8 cellular contexts compared by ENCODE assay signal in the genomic region with DNA sequence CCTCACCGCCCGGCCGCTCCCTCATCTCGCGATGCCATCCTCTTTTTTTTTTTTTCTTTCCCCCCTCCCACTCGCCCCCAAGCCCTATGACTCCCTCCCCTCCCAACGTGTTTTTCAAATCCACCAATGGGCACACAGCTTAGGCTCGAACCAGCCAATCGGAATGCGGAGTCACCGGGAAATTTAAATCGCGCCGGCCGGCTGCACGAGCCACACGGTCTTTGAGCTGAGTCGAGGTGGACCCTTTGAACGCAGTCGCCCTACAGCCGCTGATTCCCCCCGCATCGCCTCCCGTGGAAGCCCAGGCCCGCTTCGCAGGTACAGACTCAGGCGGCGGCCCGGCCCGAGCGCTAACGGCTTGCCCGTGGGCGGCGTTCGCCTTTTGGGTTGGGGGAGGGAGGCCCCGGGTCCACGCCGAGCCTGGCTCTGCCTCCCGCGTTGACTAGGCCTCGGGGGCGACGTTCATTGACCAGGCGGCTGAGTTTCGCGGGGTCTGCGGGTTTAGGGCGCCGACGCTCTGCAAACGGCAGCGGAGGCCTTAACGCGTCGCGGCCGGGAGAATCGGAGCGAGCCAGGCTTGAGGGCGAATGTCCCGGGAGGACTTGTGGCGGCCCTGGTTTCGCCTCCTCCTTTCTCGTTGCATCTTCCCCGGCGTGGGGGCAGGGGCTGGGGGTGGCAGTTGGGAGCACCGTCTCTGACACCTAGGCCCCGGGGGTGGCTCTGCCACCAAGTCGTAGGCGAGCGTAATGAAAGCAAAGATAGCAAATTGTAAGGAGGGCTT. TPM values are rescaled to one million over a fixed set of nuclear protein-coding genes. Genes with fewer than 3 reads are reported as not detected.
DNase-seq lines count a peak whose midpoint lies in the region; ATAC-seq and TF ChIP-seq lines count a peak whose summit lies in the region.

A gene (plus strand): TSS at position 213 of the 781 bp plus-strand sequence. CDS start 1,398 bp downstream, outside the sequence.

- peak within 1 kb of the TSS; percentile 94 for H3K4me3 Mint-ChIP-seq in type B pancreatic cell

- H3K9me3 Mint-ChIP-seq in type B pancreatic cell = no peaks in the 10 kb centered on the region

- ATAC-seq in GM18498 (IDR thresholded peaks at IDR 0.05; ENCODE audit: unreplicated experiment) (peak; percentile 94), HG02885 (IDR thresholded peaks at IDR 0.05; ENCODE audit: poor library complexity, unreplicated experiment) (peak; percentile 93), left cardiac atrium (peak; percentile 98)

- intact Hi-C loops in T-helper 1 cell treated with Interleukin-12 subunit alpha and Interleukin-12 subunit beta and Interleukin-4 antibody, amounts not matched to agents 30 ng/mL and 1 ng/mL, for 36 hours (cut with micrococcal nuclease) = loop anchor here (1.0 to 5.0 kb wide), 12 partner anchors 15 to 668 kb away; a partner anchor contains a TSS
- intact Hi-C loops in left cardiac atrium (cut with DNase I) (loop anchor here in 1 of 2 donors (5.0 kb wide), 1 partner anchor 67 kb away; no protein-coding TSS in a partner anchor), posterior cingulate gyrus (cut with DNase I) (loop anchor here (1.0 to 2.0 kb wide), 2 partner anchors 15 to 66 kb away; no protein-coding TSS in a partner anchor)

- peak within 1 kb of the TSS; percentile 91 for H3K27ac Mint-ChIP-seq in type B pancreatic cell

- peaks cover 20% of the 10 kb centered on the region for H3K36me3 Mint-ChIP-seq in type B pancreatic cell

- peak; percentile 3 for TF ChIP-seq CTCF in type B pancreatic cell (conservative IDR thresholded peaks at IDR 0.05)

- peak; percentile 97 for DNase-seq in NCI-H1694 (lab: John Stamatoyannopoulos, UW)
- DNase-seq in amniotic epithelial cell (ENCODE audit: low read depth) = peak; percentile 97
- DNase-seq in left cardiac atrium = peak; percentile 95
- peak; percentile 86 to 98 (median 88) for DNase-seq in posterior cingulate gyrus
- peak; percentile 93 for DNase-seq in type B pancreatic cell (ENCODE audit: extremely low spot score, unreplicated experiment)

- H3K4me1 Mint-ChIP-seq in type B pancreatic cell (ENCODE audit: unreplicated experiment) = peaks cover 8% of the 10 kb centered on the region

- H3K27me3 Mint-ChIP-seq in type B pancreatic cell = no peaks in the 10 kb centered on the region

RNA-seq across cellular contexts. Expression of the gene that starts here (rescaled TPM):
- total RNA-seq in T-helper 1 cell treated with Interleukin-12 subunit alpha and Interleukin-12 subunit beta and Interleukin-4 antibody, amounts not matched to agents 30 ng/mL and 1 ng/mL, for 36 hours = 159 and 179 TPM in 2 replicates
- total RNA-seq in left cardiac atrium = 10 to 100 TPM; 21.8 to 40.2 TPM
- 99.6 and 211 TPM in 2 replicates for total RNA-seq in type B pancreatic cell (ENCODE audit: low replicate concordance)

Comparison
In these comparisons a context has a peak if more than half of its experiments do, and no peak if none do; other contexts are left out.
1. Peak in every context shown above with its lines: DNase-seq and ATAC-seq.